In genomic region chr19:44371815-44372480, GRCh38 we compare ENCODE assay signal across 29 cellular contexts. TPM values are rescaled to one million over a fixed set of nuclear protein-coding genes. Genes with fewer than 3 reads are reported as not detected.
"Had no signal": no experiment of that assay in that cellular context is flagged by ENCODE, and none has a peak within 500 bp of the region (broad histone marks: within the 10 kb centered on the region; RNA-seq: fewer than 3 reads in every experiment).

No MANE protein-coding gene starts in this region.

- H3K27me3 ChIP-seq: brain microvascular endothelial cell, colonic mucosa had no signal

- H3K4me3 ChIP-seq: colonic mucosa, SK-N-MC had no signal

- H3K36me3 ChIP-seq: brain microvascular endothelial cell, colonic mucosa had no signal

- H3K27ac ChIP-seq: brain microvascular endothelial cell, colonic mucosa, SK-N-MC, VCaP had no signal

- ATAC-seq: activated T-cell treated with anti-CD3 and anti-CD28 coated beads, Interleukin-2, amount 50 U/mL, for 72 hours; Panc1; Right ventricle myocardium inferior; T-cell had no signal

- DNase-seq: activated CD4-positive, alpha-beta memory T cell treated with anti-CD3 and anti-CD28 coated beads for 36 hours; activated CD4-positive, alpha-beta T cell treated with anti-CD3 and anti-CD28 coated beads, Interleukin-2, amount 10 ng/mL, durations not matched to agents 7 days and 5 days; activated CD4-positive, CD25-positive, alpha-beta regulatory T cell; activated CD8-positive, alpha-beta memory T cell treated with anti-CD3 and anti-CD28 coated beads for 24 hours; activated gamma-delta T cell treated with Interleukin-2 at 50 U/mL for 16 hours; activated naive CD4-positive, alpha-beta T cell treated with anti-CD3 and anti-CD28 coated beads, Interleukin-2, amount 10 ng/mL, durations not matched to agents 7 days and 5 days; activated naive CD8-positive, alpha-beta T cell treated with anti-CD3 and anti-CD28 coated beads for 36 hours; activated T-cell treated with anti-CD3 and anti-CD28 coated beads for 4 hours; activated T-cell treated with anti-CD3 and anti-CD28 coated beads, Interleukin-2, amount 50 U/mL, for 72 hours; brain microvascular endothelial cell; colonic mucosa; Kasumi-1; NCI-H1048; NCI-H146; NCI-H187 treated with DMSO at 0.1 percent for 48 hours; NCI-H2081 treated with DMSO at 0.1 percent for 48 hours; NCI-H2171; NCI-H345; NCI-H510A; NCI-H69; RPMI8226; T-cell; T-helper 2 cell; T1000 had no signal

- H3K4me1 ChIP-seq: colonic mucosa had no signal

- H3K9me3 ChIP-seq: colonic mucosa had no signal

RNA-seq across cellular contexts. Expression of gene ZNF112, which starts 15.5 kb away (rescaled TPM):
- total RNA-seq: activated CD4-positive, alpha-beta T cell treated with anti-CD3 and anti-CD28 coated beads, Interleukin-2, amount 10 ng/mL, durations not matched to agents 7 days and 5 days; activated T-helper 2 cell treated with anti-CD3 and anti-CD28 coated beads, Interferon-gamma antibody, Interleukin-2, Interleukin-4, amounts not matched to agents 10 μg/mL and 5 μg/mL and 100 μg/mL, durations not matched to agents 14 hours and 24 hours and 36 hours had no signal

RNA-seq across cellular contexts. Expression of gene ZNF285, which starts 29.5 kb away (rescaled TPM):
- total RNA-seq: activated T-helper 2 cell treated with anti-CD3 and anti-CD28 coated beads, Interferon-gamma antibody, Interleukin-2, Interleukin-4, amounts not matched to agents 10 μg/mL and 5 μg/mL and 100 μg/mL, durations not matched to agents 14 hours and 24 hours and 36 hours had no signal
